Comparison of ENCODE assay signal across 8 cellular contexts in the genomic region with DNA sequence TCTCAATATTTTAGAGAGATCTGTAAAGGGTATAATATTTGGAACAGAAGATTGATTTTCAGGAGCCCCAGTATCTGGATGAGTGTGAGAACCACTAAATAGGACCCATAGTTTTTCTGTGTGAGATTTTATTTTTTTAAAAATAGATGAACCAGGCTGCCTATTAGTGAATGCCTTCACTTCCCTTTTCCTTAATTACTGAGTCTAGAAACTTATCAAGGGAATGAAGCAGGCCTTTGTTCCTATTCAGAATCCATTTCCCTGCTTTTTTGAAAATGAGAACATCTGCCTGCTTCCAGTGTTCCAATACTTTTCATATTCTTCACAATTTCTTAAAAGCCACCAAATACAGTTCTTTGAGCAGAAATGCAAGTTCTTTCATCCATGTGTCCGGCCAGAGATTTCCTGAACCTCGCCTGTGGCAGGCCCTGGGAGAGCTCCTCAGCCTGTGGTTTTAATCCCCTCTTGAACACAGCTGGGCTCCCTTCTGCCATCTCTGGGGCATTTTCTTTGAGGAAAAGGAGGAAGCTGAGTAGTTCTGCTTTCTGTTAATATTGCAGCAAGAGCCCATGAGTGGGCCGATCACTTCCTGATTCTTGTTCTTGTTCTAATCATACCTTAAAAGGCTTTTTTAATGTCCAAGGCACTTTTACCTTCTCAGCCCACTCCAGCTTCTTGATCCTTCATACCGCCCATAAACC. TPM values are rescaled to one million over a fixed set of nuclear protein-coding genes. Genes with fewer than 3 reads are reported as not detected.
DNase-seq lines count a peak whose midpoint lies in the region; TF ChIP-seq lines count a peak whose summit lies in the region.

No MANE protein-coding gene starts in this region.

- H3K4me3 ChIP-seq in CD8-positive, alpha-beta memory T cell (ENCODE audit: low read length) = no peak overlapping the region
- peak overlapping the region; percentile 25 to 39 for H3K4me3 ChIP-seq in neutrophil (ENCODE audit: low read depth in 1 of 2, low read length in 1 of 2)

- POLR2A ChIA-PET in CD8-positive, alpha-beta memory T cell (lab: Charles Lee) = interaction anchor here (0.7 kb wide), 1 partner anchor 33 kb away, joined by 6 read pairs; no protein-coding TSS in a partner anchor

- TF ChIP-seq POLR2A in erythroblast (IDR thresholded peaks at IDR 0.05; ENCODE audit: low read length) = no peak

- DNase-seq in CD8-positive, alpha-beta memory T cell = no peak
- peak; percentile 79 for DNase-seq in NAMALWA (ENCODE audit: low spot score)
- DNase-seq in inferior parietal cortex (ENCODE audit: extremely low spot score) = no peak
- no peak for DNase-seq in erythroblast (lab: John Stamatoyannopoulos, UW)
- DNase-seq in activated CD4-positive, alpha-beta T cell treated with anti-CD3 and anti-CD28 coated beads for 48 hours = no peak
- no peak for DNase-seq in NCI-H510A (lab: John Stamatoyannopoulos, UW)

- H3K36me3 ChIP-seq in CD8-positive, alpha-beta memory T cell (ENCODE audit: insufficient read depth, low read length) = no peaks in the 10 kb centered on the region
- H3K36me3 ChIP-seq in neutrophil = no peaks in the 10 kb centered on the region

- peak overlapping the region in 5 of 8 donors; percentile 32 to 83 (median 64) for H3K27ac Mint-ChIP-seq in CD8-positive, alpha-beta memory T cell
- peak overlapping the region; percentile 93 for H3K27ac Mint-ChIP-seq in dendritic cell treated with granulocyte-macrophage colony-stimulating factor and Interleukin-4, amounts not matched to agents 40 ng/mL and 50 ng/mL, for 4 days

- no peaks in the 10 kb centered on the region for H3K27me3 ChIP-seq in CD8-positive, alpha-beta memory T cell (ENCODE audit: insufficient read depth, low read length, poor library complexity, severe bottlenecking)
- no peaks in the 10 kb centered on the region for H3K27me3 ChIP-seq in neutrophil

- peaks cover 47 to 51% (median 48%) of the 10 kb centered on the region in 3 donors for H3K4me1 Mint-ChIP-seq in CD8-positive, alpha-beta memory T cell
- peaks cover 53% of the 10 kb centered on the region for H3K4me1 Mint-ChIP-seq in dendritic cell treated with granulocyte-macrophage colony-stimulating factor and Interleukin-4, amounts not matched to agents 40 ng/mL and 50 ng/mL, for 4 days (ENCODE audit: low read depth)

- peaks cover 26% of the 10 kb centered on the region for H3K4me1 ChIP-seq in CD8-positive, alpha-beta memory T cell (ENCODE audit: insufficient read depth, low read length)
- peaks cover 58% of the 10 kb centered on the region in 2 experiments for H3K4me1 ChIP-seq in neutrophil (ENCODE audit: control insufficient read depth in 1 of 2, insufficient read depth in 1 of 2, low read depth in 1 of 2, low read length in 1 of 2)

- peaks cover 0 to 2% of the 10 kb centered on the region in 2 donors for H3K27me3 Mint-ChIP-seq in CD8-positive, alpha-beta memory T cell
- H3K27me3 Mint-ChIP-seq in dendritic cell treated with granulocyte-macrophage colony-stimulating factor and Interleukin-4, amounts not matched to agents 40 ng/mL and 50 ng/mL, for 4 days = no peaks in the 10 kb centered on the region

- no peak for TF ChIP-seq CTCF in neutrophil (IDR thresholded peaks at IDR 0.05)

- H3K4me3 Mint-ChIP-seq in CD8-positive, alpha-beta memory T cell = no peak overlapping the region
- peak overlapping the region; percentile 70 for H3K4me3 Mint-ChIP-seq in dendritic cell treated with granulocyte-macrophage colony-stimulating factor and Interleukin-4, amounts not matched to agents 40 ng/mL and 50 ng/mL, for 4 days

- peaks cover 0 to 7% (median 0%) of the 10 kb centered on the region in 3 donors for H3K36me3 Mint-ChIP-seq in CD8-positive, alpha-beta memory T cell
- peaks cover 78% of the 10 kb centered on the region for H3K36me3 Mint-ChIP-seq in dendritic cell treated with granulocyte-macrophage colony-stimulating factor and Interleukin-4, amounts not matched to agents 40 ng/mL and 50 ng/mL, for 4 days (ENCODE audit: low read depth)

- CTCF ChIA-PET in CD8-positive, alpha-beta memory T cell (lab: Charles Lee) = interaction anchor here (0.7 to 7.1 kb wide), 4 partner anchors 16 to 34 kb away, joined by 3 to 54 read pairs (median 4); no protein-coding TSS in a partner anchor

- intact Hi-C loops in dendritic cell treated with granulocyte-macrophage colony-stimulating factor and Interleukin-4, amounts not matched to agents 40 ng/mL and 50 ng/mL, for 4 days (cut with micrococcal nuclease) = loop anchor here (2.0 to 5.0 kb wide), 2 partner anchors 37 to 50 kb away; no protein-coding TSS in a partner anchor

- no peaks in the 10 kb centered on the region for H3K9me3 Mint-ChIP-seq in CD8-positive, alpha-beta memory T cell
- H3K9me3 Mint-ChIP-seq in dendritic cell treated with granulocyte-macrophage colony-stimulating factor and Interleukin-4, amounts not matched to agents 40 ng/mL and 50 ng/mL, for 4 days = no peaks in the 10 kb centered on the region

- H3K27ac ChIP-seq in CD8-positive, alpha-beta memory T cell (ENCODE audit: low read depth, low read length) = no peak overlapping the region
- H3K27ac ChIP-seq in neutrophil = peak overlapping the region; percentile 85

- no peaks in the 10 kb centered on the region for H3K9me3 ChIP-seq in CD8-positive, alpha-beta memory T cell (ENCODE audit: low read length)
- H3K9me3 ChIP-seq in neutrophil = no peaks in the 10 kb centered on the region

RNA-seq across cellular contexts. Expression of a gene that starts 4.7 kb away (rescaled TPM):
- 10 to 100 TPM; 24.2 to 26.4 TPM for total RNA-seq in CD8-positive, alpha-beta memory T cell
- polyA plus RNA-seq in CD8-positive, alpha-beta memory T cell = 11.2 TPM

RNA-seq across cellular contexts. Expression of a gene that starts 53.2 kb away (rescaled TPM):
- total RNA-seq in CD8-positive, alpha-beta memory T cell = not detected
- polyA plus RNA-seq in CD8-positive, alpha-beta memory T cell = not detected
